ENCODE assay signal across 13 cellular contexts in the genomic region with DNA sequence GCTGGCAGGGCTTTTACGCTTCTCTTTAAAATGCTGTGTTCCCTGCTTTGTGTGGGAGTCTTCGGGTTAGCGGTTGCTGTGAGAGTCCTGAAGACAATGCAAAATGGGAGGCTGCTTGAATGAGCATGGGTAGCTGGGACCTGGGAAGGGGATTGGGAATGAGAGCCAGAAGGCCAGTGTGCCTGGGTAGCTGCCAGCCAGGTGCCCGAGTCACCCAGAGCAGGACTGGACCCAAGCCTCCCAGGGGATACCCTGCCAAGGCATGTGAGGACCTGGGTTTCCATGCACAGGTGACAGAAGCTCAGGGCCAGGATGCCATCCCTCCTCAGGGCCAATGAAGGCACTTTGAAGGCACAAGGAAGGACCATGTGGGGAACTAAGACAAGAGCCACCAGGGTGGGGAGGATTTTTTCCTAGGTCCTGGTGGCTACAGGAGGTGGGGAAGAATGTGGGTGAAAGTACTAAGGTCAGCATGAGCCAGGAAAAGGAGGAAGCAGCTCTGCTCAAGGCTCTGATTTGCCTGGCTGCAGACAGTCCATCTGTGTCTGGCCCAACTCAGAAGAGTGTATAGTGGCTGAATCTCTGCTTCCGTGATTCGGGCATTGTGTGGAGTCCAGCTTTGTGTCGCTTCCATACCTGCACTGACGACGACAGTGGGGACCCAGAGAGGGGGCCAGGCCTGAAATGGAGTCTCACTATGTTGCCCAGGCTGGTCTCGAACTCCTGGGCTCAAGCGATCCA. TPM values are rescaled to one million over a fixed set of nuclear protein-coding genes. Genes with fewer than 3 reads are reported as not detected.
DNase-seq lines count a peak whose midpoint lies in the region; ATAC-seq and TF ChIP-seq lines count a peak whose summit lies in the region.
"Had no signal": no experiment of that assay in that cellular context is flagged by ENCODE, and none has a peak within 500 bp of the region (broad histone marks: within the 10 kb centered on the region; RNA-seq: fewer than 3 reads in every experiment).

No MANE protein-coding gene starts in this region.

- H3K79me2 ChIP-seq in smooth muscle cell (ENCODE audit: low read depth), result no peaks in the 10 kb centered on the region

- WGBS in heart right ventricle, 2 donors, result 39 to 41% methylated on average over 11 of the region's 11 CpGs
- 88% methylated on average over 11 of the region's 11 CpGs for WGBS in smooth muscle cell (ENCODE audit: low lambda C conversion rate)

- DNase-seq in heart right ventricle (no peak), type B pancreatic cell (ENCODE audit: extremely low spot score, unreplicated experiment) (no peak), smooth muscle cell (lab: John Stamatoyannopoulos, UW; ENCODE audit: unreplicated experiment) (no peak), COLO668 (lab: John Stamatoyannopoulos, UW; ENCODE audit: unreplicated experiment) (no peak)
- DNase-seq: activated effector memory CD4-positive, alpha-beta T cell treated with anti-CD3 and anti-CD28 coated beads, Interleukin-2, amount 50 U/mL, for 16 hours; CD8-positive, alpha-beta T cell; naive thymus-derived CD8-positive, alpha-beta T cell; NCI-H2171; stimulated activated CD4-positive, alpha-beta T cell treated with anti-CD3 and anti-CD28 coated beads, Interleukin-15, amount 100 ng/mL, for 24 hours had no signal

- intact Hi-C loops in heart right ventricle (cut with DNase I), result loop anchor here in 2 of 10 donors (5.0 to 10.0 kb wide), 3 partner anchors 35 to 52 kb away; no protein-coding TSS in a partner anchor

- peaks cover 2% of the 10 kb centered on the region for H3F3A ChIP-seq in smooth muscle cell (ENCODE audit: low read depth)

- H3K9me3 Mint-ChIP-seq in type B pancreatic cell, result no peaks in the 10 kb centered on the region
- H3K9me3 Mint-ChIP-seq: CD8-positive, alpha-beta T cell; naive thymus-derived CD8-positive, alpha-beta T cell had no signal

- peaks cover 28 to 87% (median 49%) of the 10 kb centered on the region in 9 donors for H3K4me1 ChIP-seq in heart right ventricle
- peaks cover 38% of the 10 kb centered on the region for H3K4me1 ChIP-seq in neuron (ENCODE audit: insufficient read depth, low read length)
- peaks cover 30% of the 10 kb centered on the region for H3K4me1 ChIP-seq in smooth muscle cell (ENCODE audit: low read depth)

- H3K27me3 Mint-ChIP-seq in type B pancreatic cell, result no peaks in the 10 kb centered on the region
- H3K27me3 Mint-ChIP-seq: naive thymus-derived CD8-positive, alpha-beta T cell had no signal

- H3K27ac ChIP-seq in angular gyrus (ENCODE audit: low read depth, low read length) (peak overlapping the region; percentile 80), heart right ventricle (peak overlapping the region; percentile 57 to 90 (median 81)), smooth muscle cell (ENCODE audit: low read depth) (no peak overlapping the region)

- H3K36me3 Mint-ChIP-seq in type B pancreatic cell, result peaks cover 13% of the 10 kb centered on the region

- H4K20me1 ChIP-seq in smooth muscle cell (ENCODE audit: low read depth), result peaks cover 93% of the 10 kb centered on the region

- H3K9me3 ChIP-seq in heart right ventricle (no peaks in the 10 kb centered on the region), neuron (ENCODE audit: low read length) (no peaks in the 10 kb centered on the region), smooth muscle cell (replicated peaks; ENCODE audit: low read depth) (no peaks in the 10 kb centered on the region)

- H3K36me3 ChIP-seq in heart right ventricle (peaks cover 0 to 28% (median 0%) of the 10 kb centered on the region in 9 donors), neuron (ENCODE audit: insufficient read depth, low read length) (peaks cover 20% of the 10 kb centered on the region), smooth muscle cell (ENCODE audit: low read depth) (no peaks in the 10 kb centered on the region)

- H3K4me3 Mint-ChIP-seq in type B pancreatic cell, result no peak overlapping the region
- H3K4me3 Mint-ChIP-seq: CD8-positive, alpha-beta T cell; naive thymus-derived CD8-positive, alpha-beta T cell had no signal

- H3K27me3 ChIP-seq in heart right ventricle (no peaks in the 10 kb centered on the region), neuron (ENCODE audit: insufficient read depth, low read length) (no peaks in the 10 kb centered on the region), smooth muscle cell (ENCODE audit: low read depth) (no peaks in the 10 kb centered on the region)

- H3K4me2 ChIP-seq in smooth muscle cell, result no peak overlapping the region

- ATAC-seq in heart right ventricle (peak in 7 of 8 donors; percentile 8 to 29 (median 19)), GM19455 (IDR thresholded peaks at IDR 0.05; ENCODE audit: unreplicated experiment) (no peak), HG02678 (IDR thresholded peaks at IDR 0.05; ENCODE audit: unreplicated experiment) (no peak)
- ATAC-seq: CD8-positive, alpha-beta T cell; naive thymus-derived CD8-positive, alpha-beta T cell had no signal

- H3K4me1 Mint-ChIP-seq in type B pancreatic cell (ENCODE audit: unreplicated experiment), result peaks cover 35% of the 10 kb centered on the region

- H3K9ac ChIP-seq in smooth muscle cell (ENCODE audit: low read depth), result no peak overlapping the region

- H3K4me3 ChIP-seq in heart right ventricle (peak overlapping the region in 8 of 10 donors; percentile 8 to 44 (median 34)), neuron (ENCODE audit: low read length) (peak overlapping the region; percentile 18), smooth muscle cell (no peak overlapping the region)

- H3K27ac Mint-ChIP-seq in type B pancreatic cell, result peak overlapping the region; percentile 28
- H3K27ac Mint-ChIP-seq: CD8-positive, alpha-beta T cell had no signal

- H2AFZ ChIP-seq in neuron (ENCODE audit: low read depth, low read length), result no peak overlapping the region
- H2AFZ ChIP-seq in smooth muscle cell (ENCODE audit: low read depth), result no peak overlapping the region

- TF ChIP-seq CTCF in heart right ventricle (IDR thresholded peaks at IDR 0.05) (no peak), type B pancreatic cell (conservative IDR thresholded peaks at IDR 0.05) (no peak), smooth muscle cell (IDR thresholded peaks at IDR 0.05; ENCODE audit: borderline replicate concordance, insufficient read depth, poor library complexity, severe bottlenecking) (no peak)

RNA-seq across cellular contexts. Expression of gene TMEM94, which starts 20.5 kb away (rescaled TPM):
- total RNA-seq in heart right ventricle, result 10 to 100 TPM; 29.0 to 66.7 (median 41.3) TPM
- polyA plus RNA-seq in heart right ventricle, result 10 to 100 TPM; 25.6 to 56.1 TPM
- total RNA-seq in type B pancreatic cell (ENCODE audit: low replicate concordance), result 86.5 and 112 TPM in 2 replicates
- 18.4 and 35.9 TPM in 2 replicates for total RNA-seq in smooth muscle cell
- 25.9 and 26.3 TPM in 2 replicates for polyA plus RNA-seq in smooth muscle cell

RNA-seq across cellular contexts. Expression of gene CASKIN2, which starts 38.4 kb away (rescaled TPM):
- 10 to 100 TPM; 29.0 to 59.2 (median 37.2) TPM for total RNA-seq in heart right ventricle
- polyA plus RNA-seq in heart right ventricle, result 10 to 100 TPM; 17.6 to 31.2 TPM
- total RNA-seq in type B pancreatic cell (ENCODE audit: low replicate concordance), result 29.5 and 31.2 TPM in 2 replicates
- total RNA-seq in smooth muscle cell, result 2.6 and 4.2 TPM in 2 replicates
- 8.0 and 10.9 TPM in 2 replicates for polyA plus RNA-seq in smooth muscle cell

RNA-seq across cellular contexts. Expression of gene TSEN54, which starts 39.4 kb away (rescaled TPM):
- total RNA-seq in heart right ventricle (1 to 10 TPM; 4.2 to 9.9 (median 6.1) TPM), type B pancreatic cell (ENCODE audit: low replicate concordance) (28.4 and 41.0 TPM in 2 replicates), smooth muscle cell (12.5 and 15.1 TPM in 2 replicates)
- polyA plus RNA-seq in heart right ventricle (10 to 100 TPM; 13.6 to 18.1 TPM), smooth muscle cell (15.1 and 27.7 TPM in 2 replicates)

RNA-seq across cellular contexts. Expression of gene LLGL2, which starts 48.6 kb away (rescaled TPM):
- total RNA-seq in heart right ventricle (1 to 10 TPM; 1.1 to 5.0 (median 2.6) TPM), type B pancreatic cell (ENCODE audit: low replicate concordance) (90.6 and 226 TPM in 2 replicates), smooth muscle cell (7.6 and 9.9 TPM in 2 replicates)
- polyA plus RNA-seq in heart right ventricle (10 to 100 TPM in 1 of 2 donors, 1 to 10 TPM in 1; 5.6 to 14.8 TPM), smooth muscle cell (12.7 and 33.5 TPM in 2 replicates)

Comparison
In these comparisons a context has a peak if more than half of its experiments do, and no peak if none do; other contexts are left out.
1. ATAC-seq: peak in heart right ventricle (7 of 8); none in GM19455 (single experiment) and HG02678 (single experiment).